29 cellular contexts compared by ENCODE assay signal in the genomic region with DNA sequence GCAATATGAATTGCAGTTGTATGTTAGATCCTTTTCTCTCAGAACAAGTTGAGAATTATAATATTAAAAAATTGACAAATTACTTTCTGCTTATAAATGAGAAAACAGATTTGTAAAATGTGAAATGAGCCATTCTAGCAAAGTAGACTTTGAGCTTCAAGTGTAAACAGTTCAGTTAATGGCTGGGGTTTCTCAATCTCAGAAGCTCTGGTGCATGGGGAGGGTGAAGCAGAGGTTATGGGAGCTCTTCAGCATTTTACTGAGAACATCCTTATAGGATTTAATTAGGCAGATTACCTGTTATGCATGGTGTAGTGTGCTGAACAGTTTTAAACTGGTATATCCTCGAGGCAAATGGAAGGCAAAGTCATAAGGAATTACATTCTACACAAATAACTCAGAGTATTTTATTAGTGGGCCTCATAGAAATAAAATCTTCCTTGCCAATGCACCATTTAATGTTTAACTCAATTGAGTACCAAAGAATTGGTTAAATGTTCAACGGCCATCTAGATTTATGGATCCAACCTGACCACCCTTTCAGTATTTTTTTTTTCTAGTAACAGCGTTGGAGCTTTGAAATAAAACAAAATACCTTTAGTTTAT.
DNase-seq lines count a peak whose midpoint lies in the region; ATAC-seq and TF ChIP-seq lines count a peak whose summit lies in the region.
"Had no signal": no experiment of that assay in that cellular context is flagged by ENCODE, and none has a peak within 500 bp of the region (broad histone marks: within the 10 kb centered on the region; RNA-seq: fewer than 3 reads in every experiment).

No MANE protein-coding gene starts in this region.

- peak; percentile 98 for DNase-seq in DMS114 treated with DMSO at 0.1 percent for 48 hours (lab: John Stamatoyannopoulos, UW; ENCODE audit: unreplicated experiment)
- peak; percentile 41 for DNase-seq in hepatocyte (ENCODE audit: low spot score)
- DNase-seq in neural crest cell (ENCODE audit: low read depth, low spot score): no peak
- no peak for DNase-seq in NK-92 treated with Interleukin-12 subunit alpha and Interleukin-12 subunit beta, amount 100 ng/mL, for 24 hours (lab: John Stamatoyannopoulos, UW)
- DNase-seq: activated CD4-positive, alpha-beta T cell treated with anti-CD3 and anti-CD28 coated beads for 4 hours; activated naive CD4-positive, alpha-beta T cell treated with anti-CD3 and anti-CD28 coated beads, Interleukin-2, amount 50 U/mL, for 16 hours; activated T-cell treated with anti-CD3 and anti-CD28 coated beads for 4 hours; amniotic stem cell; COR-L47; foreskin melanocyte; heart left ventricle; kidney; NCI-H1092; NCI-H1694; NCI-H524; nephron progenitor cell; ovary; stimulated activated CD4-positive, alpha-beta T cell treated with anti-CD3 and anti-CD28 coated beads, Interleukin-1b, Interleukin-23, amount 100 ng/mL, for 48 hours; stimulated activated naive CD4-positive, alpha-beta T cell treated with Interleukin-2 at 50 U/mL for 16 hours; upper lobe of left lung had no signal

- H3K9me3 Mint-ChIP-seq in neural crest cell: peaks cover 11% of the 10 kb centered on the region

- no peak overlapping the region for H3K4me3 ChIP-seq in HUES64 (ENCODE audit: low read length)
- H3K4me3 ChIP-seq in hepatocyte: no peak overlapping the region
- H3K4me3 ChIP-seq: heart left ventricle, lung, ovary, right atrium auricular region, suprapubic skin, upper lobe of left lung had no signal

- no peaks in the 10 kb centered on the region for H3K79me2 ChIP-seq in hepatocyte

- H3K27ac ChIP-seq in HUES64 (ENCODE audit: low read depth, low read length) (peak overlapping the region; percentile 38; the same call in 1 of the 2 replicates), hepatocyte (peak overlapping the region; percentile 22)
- H3K27ac ChIP-seq: brain microvascular endothelial cell, C4-2B, heart left ventricle, ovary, right atrium auricular region, suprapubic skin, upper lobe of left lung had no signal

- H3K4me1 ChIP-seq in HUES64 (ENCODE audit: insufficient read depth, low read length) (peaks cover 31% of the 10 kb centered on the region), hepatocyte (ENCODE audit: insufficient read depth) (peaks cover 16% of the 10 kb centered on the region)
- H3K4me1 ChIP-seq: heart left ventricle, right atrium auricular region, suprapubic skin, upper lobe of left lung had no signal

- no peaks in the 10 kb centered on the region for H3K27me3 Mint-ChIP-seq in neural crest cell (ENCODE audit: low read depth)

- no peak overlapping the region for H3K4me3 Mint-ChIP-seq in neural crest cell
- H3K4me3 Mint-ChIP-seq: nephron progenitor cell had no signal

- 92% methylated on average over 1 of the region's 3 CpGs for WGBS in HUES64
- 19% methylated on average over 3 of the region's 3 CpGs for WGBS in hepatocyte (ENCODE audit: low lambda C conversion rate, missing lambda C conversion rate)

- H3K36me3 Mint-ChIP-seq in neural crest cell (ENCODE audit: low read depth): peaks cover 9% of the 10 kb centered on the region

- H3K27me3 ChIP-seq in HUES64 (ENCODE audit: insufficient read depth, low read length) (no peaks in the 10 kb centered on the region), hepatocyte (no peaks in the 10 kb centered on the region)
- H3K27me3 ChIP-seq: brain microvascular endothelial cell, heart left ventricle, ovary, right atrium auricular region, suprapubic skin, upper lobe of left lung had no signal

- H3K36me3 ChIP-seq in HUES64 (ENCODE audit: insufficient read depth, low read length): no peaks in the 10 kb centered on the region
- H3K36me3 ChIP-seq in hepatocyte (replicated peaks; ENCODE audit: insufficient read depth, low read depth): no peaks in the 10 kb centered on the region
- H3K36me3 ChIP-seq: brain microvascular endothelial cell, heart left ventricle, ovary, right atrium auricular region, suprapubic skin, upper lobe of left lung had no signal

- no peak for ATAC-seq in HG02884 (IDR thresholded peaks at IDR 0.05; ENCODE audit: unreplicated experiment)
- ATAC-seq in HG03521 (IDR thresholded peaks at IDR 0.05; ENCODE audit: unreplicated experiment): no peak
- ATAC-seq: heart left ventricle had no signal

- H3K9me3 ChIP-seq in HUES64 (ENCODE audit: insufficient read depth, low read depth, low read length) (no peaks in the 10 kb centered on the region), hepatocyte (ENCODE audit: low read depth) (no peaks in the 10 kb centered on the region)
- H3K9me3 ChIP-seq: heart left ventricle, ovary, right atrium auricular region, suprapubic skin, upper lobe of left lung had no signal

- H3K4me2 ChIP-seq in hepatocyte: peak overlapping the region; percentile 42

- no peak overlapping the region for H3K9ac ChIP-seq in HUES64 (ENCODE audit: low read depth, low read length)

- H4K20me1 ChIP-seq in hepatocyte (ENCODE audit: insufficient read depth, poor library complexity, severe bottlenecking): no peaks in the 10 kb centered on the region

- no peak for TF ChIP-seq CTCF in hepatocyte (IDR thresholded peaks at IDR 0.05; ENCODE audit: poor library complexity)
- TF ChIP-seq CTCF in neural crest cell (conservative IDR thresholded peaks at IDR 0.05): no peak

- H3K4me1 Mint-ChIP-seq in neural crest cell: peaks cover 24% of the 10 kb centered on the region

- H3K9me2 ChIP-seq in hepatocyte (replicated peaks; ENCODE audit: insufficient read depth): no peaks in the 10 kb centered on the region

- peak overlapping the region; percentile 78 for H3K27ac Mint-ChIP-seq in neural crest cell (ENCODE audit: unreplicated experiment)
- H3K27ac Mint-ChIP-seq: activated T-helper 2 cell treated with anti-CD3 and anti-CD28 coated beads, Interferon-gamma antibody, Interleukin-2, Interleukin-4, amounts not matched to agents 10 μg/mL and 5 μg/mL and 100 μg/mL, durations not matched to agents 14 hours and 24 hours and 36 hours; nephron progenitor cell had no signal

- no peak overlapping the region for H2AFZ ChIP-seq in hepatocyte

Comparison
In these comparisons a context has a peak if more than half of its experiments do, and no peak if none do; other contexts are left out.
1. DNase-seq: peak in DMS114 treated with DMSO at 0.1 percent for 48 hours (single experiment) and hepatocyte (single experiment); none in neural crest cell (single experiment) and NK-92 treated with Interleukin-12 subunit alpha and Interleukin-12 subunit beta, amount 100 ng/mL, for 24 hours (single experiment).